In genomic region chr19:31214086-31214485, GRCh38 we compare ENCODE assay signal across 8 cellular contexts.
DNase-seq lines count a peak whose midpoint lies in the region; ATAC-seq and TF ChIP-seq lines count a peak whose summit lies in the region.

No MANE protein-coding gene starts in this region.

- H3K27me3 Mint-ChIP-seq in CD4-positive, CD25-positive, alpha-beta regulatory T cell = no peaks in the 10 kb centered on the region

- no peaks in the 10 kb centered on the region for H3K9me3 Mint-ChIP-seq in CD4-positive, CD25-positive, alpha-beta regulatory T cell

- intact Hi-C loops in aorta (cut with DNase I) = no loop called here

- peak overlapping the region; percentile 34 for H3K27ac ChIP-seq in CD4-positive, CD25-positive, alpha-beta regulatory T cell (ENCODE audit: insufficient read depth, low read length, poor library complexity, severe bottlenecking)
- H3K27ac ChIP-seq in aorta (ENCODE audit: low read depth in 1 of 2, low read length in 2 of 2) = no peak overlapping the region

- peaks cover 10 to 23% (median 18%) of the 10 kb centered on the region in 4 donors for H3K4me1 Mint-ChIP-seq in CD4-positive, CD25-positive, alpha-beta regulatory T cell

- no peak for TF ChIP-seq CTCF in epithelial cell of esophagus (IDR thresholded peaks at IDR 0.05; ENCODE audit: insufficient read depth, low read depth, low read length, missing control alignments)
- TF ChIP-seq CTCF in retinal pigment epithelial cell (conservative IDR thresholded peaks at IDR 0.05; ENCODE audit: low read depth, low read length) = no peak

- peaks cover 12% of the 10 kb centered on the region for H3K4me1 ChIP-seq in CD4-positive, CD25-positive, alpha-beta regulatory T cell (ENCODE audit: control insufficient read depth, insufficient read depth, low read length, poor library complexity, severe bottlenecking)
- no peaks in the 10 kb centered on the region for H3K4me1 ChIP-seq in aorta (ENCODE audit: control insufficient read depth in 1 of 2, insufficient read depth in 2 of 2, low read length in 2 of 2)

- peak overlapping the region; percentile 8 to 71 (median 40) for H3K4me3 Mint-ChIP-seq in CD4-positive, CD25-positive, alpha-beta regulatory T cell

- peak overlapping the region; percentile 51 for H3K4me3 ChIP-seq in CD4-positive, CD25-positive, alpha-beta regulatory T cell (ENCODE audit: low read depth, low read length)
- H3K4me3 ChIP-seq in epithelial cell of esophagus (ENCODE audit: low read length) (no peak overlapping the region), retinal pigment epithelial cell (ENCODE audit: low read length) (no peak overlapping the region), aorta (ENCODE audit: low read length in 2 of 2) (no peak overlapping the region)

- no peaks in the 10 kb centered on the region for H3K27me3 ChIP-seq in CD4-positive, CD25-positive, alpha-beta regulatory T cell (ENCODE audit: control insufficient read depth, insufficient read depth, low read length)
- no peaks in the 10 kb centered on the region for H3K27me3 ChIP-seq in aorta (ENCODE audit: control insufficient read depth in 1 of 2, insufficient read depth in 2 of 2, low read length in 1 of 2)

- DNase-seq in CD4-positive, CD25-positive, alpha-beta regulatory T cell = peak; percentile 59 to 95 (median 82)
- DNase-seq in NCI-H2196 treated with DMSO at 0.1 percent for 48 hours (lab: John Stamatoyannopoulos, UW; ENCODE audit: unreplicated experiment) (peak; percentile 38), epithelial cell of esophagus (ENCODE audit: low read depth) (peak; percentile 100), retinal pigment epithelial cell (ENCODE audit: low read depth) (peak; percentile 93), aorta (peak; percentile 76 to 91)
- DNase-seq in activated CD8-positive, alpha-beta memory T cell treated with anti-CD3 and anti-CD28 coated beads for 1 hour (ENCODE audit: extremely low read depth in 1 of 2, low read depth in 1 of 2) = peak; percentile 64 to 66

- ATAC-seq in CD4-positive, CD25-positive, alpha-beta regulatory T cell (ENCODE audit: low read depth in 2 of 2) = peak; percentile 98 to 100
- ATAC-seq in aorta (ENCODE audit: low FRiP score) (peak; percentile 62), HG03139 (IDR thresholded peaks at IDR 0.05; ENCODE audit: unreplicated experiment) (no peak), HG03095 (IDR thresholded peaks at IDR 0.05; ENCODE audit: unreplicated experiment) (no peak)

- 42 to 48% methylated on average over 9 of the region's 9 CpGs for WGBS in aorta, 2 donors

- H3K9me3 ChIP-seq in CD4-positive, CD25-positive, alpha-beta regulatory T cell (ENCODE audit: control insufficient read depth in 2 of 2, low read length in 2 of 2) = no peaks in the 10 kb centered on the region
- H3K9me3 ChIP-seq in aorta (ENCODE audit: control insufficient read depth, low read length) = no peaks in the 10 kb centered on the region

- no peaks in the 10 kb centered on the region for H3K36me3 ChIP-seq in CD4-positive, CD25-positive, alpha-beta regulatory T cell (ENCODE audit: control insufficient read depth, insufficient read depth, low read length)
- no peaks in the 10 kb centered on the region for H3K36me3 ChIP-seq in aorta (ENCODE audit: control insufficient read depth in 1 of 2, insufficient read depth in 2 of 2, low read length in 1 of 2)

- no peaks in the 10 kb centered on the region for H3K36me3 Mint-ChIP-seq in CD4-positive, CD25-positive, alpha-beta regulatory T cell

- peak overlapping the region; percentile 89 to 93 (median 92) for H3K27ac Mint-ChIP-seq in CD4-positive, CD25-positive, alpha-beta regulatory T cell

Comparison
In these comparisons a context has a peak if more than half of its experiments do, and no peak if none do; other contexts are left out.
1. ATAC-seq: peak in CD4-positive, CD25-positive, alpha-beta regulatory T cell (2 of 2) and aorta (single experiment); none in HG03139 (single experiment) and HG03095 (single experiment).
2. DNase-seq: peak in every context shown above with its lines; median percentile 100 in epithelial cell of esophagus; 93 in retinal pigment epithelial cell; 84 in aorta; 82 in CD4-positive, CD25-positive, alpha-beta regulatory T cell; 65 in activated CD8-positive, alpha-beta memory T cell treated with anti-CD3 and anti-CD28 coated beads for 1 hour; 38 in NCI-H2196 treated with DMSO at 0.1 percent for 48 hours.